In the genomic region with DNA sequence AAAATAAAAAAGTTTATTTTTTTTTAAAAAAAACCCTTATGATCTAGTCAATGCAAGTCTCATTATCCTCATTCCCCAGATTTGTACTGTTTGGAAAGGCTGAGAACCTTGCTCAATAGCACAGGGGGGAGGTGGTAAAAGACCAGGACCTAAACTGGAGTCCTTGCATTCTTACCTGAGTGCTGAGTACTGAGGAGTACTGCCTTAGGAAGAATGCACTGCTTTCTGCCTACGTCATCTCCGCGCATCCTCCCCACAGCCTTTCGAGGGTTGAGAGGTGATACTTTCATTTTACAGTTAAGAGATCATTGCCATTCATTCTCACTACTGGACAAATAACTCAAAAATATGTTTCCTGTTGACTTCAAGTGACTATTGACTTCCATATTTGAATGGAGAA, we compare ENCODE assay signal across 10 cellular contexts.
A peak's percentile ranks its signal among the peaks of the same experiment; 100 is the strongest.
DNase-seq lines count a peak whose midpoint lies in the region; ATAC-seq, FAIRE-seq and TF ChIP-seq lines count a peak whose summit lies in the region.
"Had no signal": no experiment of that assay in that cellular context is flagged by ENCODE, and none has a peak within 500 bp of the region (broad histone marks: within the 10 kb centered on the region; RNA-seq: fewer than 3 reads in every experiment).

No MANE protein-coding gene starts in this region.

- H3K27me3 Mint-ChIP-seq in activated CD8-positive, alpha-beta T cell treated with anti-CD3 and anti-CD28 coated beads for 36 hours = no peaks in the 10 kb centered on the region
- H3K27me3 Mint-ChIP-seq in osteocyte (ENCODE audit: unreplicated experiment) = no peaks in the 10 kb centered on the region
- H3K27me3 Mint-ChIP-seq: IgD-negative memory B cell had no signal

- peaks cover 2% of the 10 kb centered on the region for H3K9me3 Mint-ChIP-seq in activated CD8-positive, alpha-beta T cell treated with anti-CD3 and anti-CD28 coated beads for 36 hours
- peaks cover 8% of the 10 kb centered on the region for H3K9me3 Mint-ChIP-seq in osteocyte (ENCODE audit: unreplicated experiment)

- H3K4me3 Mint-ChIP-seq in activated CD8-positive, alpha-beta T cell treated with anti-CD3 and anti-CD28 coated beads for 36 hours = no peak overlapping the region
- H3K4me3 Mint-ChIP-seq in osteocyte (ENCODE audit: unreplicated experiment) = no peak overlapping the region
- H3K4me3 Mint-ChIP-seq: IgD-negative memory B cell had no signal

- no peak for TF ChIP-seq POLR2A in H54 (IDR thresholded peaks at IDR 0.05; ENCODE audit: low read depth, low read length)

- H3K27ac Mint-ChIP-seq in activated CD8-positive, alpha-beta T cell treated with anti-CD3 and anti-CD28 coated beads for 36 hours = peak overlapping the region; percentile 73
- H3K27ac Mint-ChIP-seq in osteocyte (ENCODE audit: unreplicated experiment) = peak overlapping the region; percentile 12

- H3K4me1 Mint-ChIP-seq in activated CD8-positive, alpha-beta T cell treated with anti-CD3 and anti-CD28 coated beads for 36 hours (ENCODE audit: low read depth) = peaks cover 50% of the 10 kb centered on the region
- peaks cover 44% of the 10 kb centered on the region for H3K4me1 Mint-ChIP-seq in osteocyte (ENCODE audit: unreplicated experiment)

- no peaks in the 10 kb centered on the region for H3K36me3 Mint-ChIP-seq in activated CD8-positive, alpha-beta T cell treated with anti-CD3 and anti-CD28 coated beads for 36 hours (ENCODE audit: low read depth)
- H3K36me3 Mint-ChIP-seq in osteocyte (ENCODE audit: unreplicated experiment) = peaks cover 2% of the 10 kb centered on the region

- peak; percentile 48 for FAIRE-seq in H54 (lab: Jason Lieb, UNC)

- peak; percentile 76 for ATAC-seq in activated CD8-positive, alpha-beta T cell treated with anti-CD3 and anti-CD28 coated beads for 36 hours
- no peak for ATAC-seq in GM18873 (IDR thresholded peaks at IDR 0.05; ENCODE audit: low FRiP score, unreplicated experiment)
- ATAC-seq in HG02759 (IDR thresholded peaks at IDR 0.05; ENCODE audit: unreplicated experiment) = no peak

- CTCF ChIA-PET in activated CD8-positive, alpha-beta T cell treated with anti-CD3 and anti-CD28 coated beads for 36 hours (lab: Charles Lee) = no interaction called here

- DNase-seq in GM10266 (ENCODE audit: extremely low spot score) (peak; percentile 42), H54 (ENCODE audit: insufficient read length, low spot score) (no peak), osteocyte (ENCODE audit: extremely low spot score, unreplicated experiment) (no peak), NOMO-1 treated with DMSO at 0.1 percent for 48 hours (lab: John Stamatoyannopoulos, UW; ENCODE audit: unreplicated experiment) (no peak), LoVo (ENCODE audit: low spot score) (no peak)
- DNase-seq in activated CD8-positive, alpha-beta T cell treated with anti-CD3 and anti-CD28 coated beads for 36 hours = peak; percentile 83
- DNase-seq: DMS53 had no signal

- POLR2A ChIA-PET in activated CD8-positive, alpha-beta T cell treated with anti-CD3 and anti-CD28 coated beads for 36 hours (lab: Charles Lee) = no interaction called here

- TF ChIP-seq CTCF in GM10266 (IDR thresholded peaks at IDR 0.05; ENCODE audit: control insufficient read depth, insufficient read depth, low read depth, missing control alignments) (no peak), osteocyte (IDR thresholded peaks at IDR 0.05) (no peak)
- no peak for TF ChIP-seq CTCF in activated CD8-positive, alpha-beta T cell treated with anti-CD3 and anti-CD28 coated beads for 36 hours (IDR thresholded peaks at IDR 0.05)

- intact Hi-C loops in activated CD8-positive, alpha-beta T cell treated with anti-CD3 and anti-CD28 coated beads for 36 hours (cut with micrococcal nuclease) = no loop called here

Comparison
In these comparisons a context has a peak if more than half of its experiments do, and no peak if none do; other contexts are left out.
1. DNase-seq: peak in GM10266 (single experiment) and activated CD8-positive, alpha-beta T cell treated with anti-CD3 and anti-CD28 coated beads for 36 hours (single experiment); none in H54 (single experiment), osteocyte (single experiment), NOMO-1 treated with DMSO at 0.1 percent for 48 hours (single experiment) and LoVo (single experiment).